Comparison of ENCODE assay signal across 19 cellular contexts in genomic region chr10:133045556-133046483, GRCh38. TPM values are rescaled to one million over a fixed set of nuclear protein-coding genes. Genes with fewer than 3 reads are reported as not detected.
"Had no signal": no experiment of that assay in that cellular context is flagged by ENCODE, and none has a peak within 500 bp of the region (broad histone marks: within the 10 kb centered on the region; RNA-seq: fewer than 3 reads in every experiment).

No MANE protein-coding gene starts in this region.

- ATAC-seq: activated T-cell treated with anti-CD3 and anti-CD28 coated beads, Interleukin-2, amount 50 U/mL, for 4 hours; esophagus mucosa; left lobe of liver had no signal

- H3K4me1 ChIP-seq: adrenal gland, transverse colon had no signal

- FAIRE-seq: colon, endometrium, small intestine had no signal

- H3K36me3 ChIP-seq: adrenal gland, transverse colon had no signal

- H3K27ac ChIP-seq: adrenal gland, transverse colon had no signal

- H3K9me3 ChIP-seq: adrenal gland, transverse colon had no signal

- H3K27me3 Mint-ChIP-seq: activated CD4-positive, alpha-beta memory T cell treated with anti-CD3 and anti-CD28 coated beads for 36 hours had no signal

- H3K36me3 Mint-ChIP-seq: activated CD4-positive, alpha-beta memory T cell treated with anti-CD3 and anti-CD28 coated beads for 36 hours; activated naive CD4-positive, alpha-beta T cell treated with anti-CD3 and anti-CD28 coated beads, Interleukin-2, amount 50 U/mL, for 24 hours had no signal

- H3K9me3 Mint-ChIP-seq: activated CD4-positive, alpha-beta memory T cell treated with anti-CD3 and anti-CD28 coated beads for 36 hours; activated naive CD4-positive, alpha-beta T cell treated with anti-CD3 and anti-CD28 coated beads, Interleukin-2, amount 50 U/mL, for 24 hours; activated T-cell treated with anti-CD3 and anti-CD28 coated beads, Interleukin-2, amount 50 U/mL, for 4 hours had no signal

- H3K4me3 ChIP-seq: adrenal gland, transverse colon had no signal

- DNase-seq: activated CD4-positive, alpha-beta memory T cell treated with anti-CD3 and anti-CD28 coated beads for 36 hours; activated effector memory CD4-positive, alpha-beta T cell treated with anti-CD3 and anti-CD28 coated beads, Interleukin-2, amount 50 U/mL, for 16 hours; activated T-cell treated with anti-CD3 and anti-CD28 coated beads, Interleukin-2, amount 50 U/mL, for 4 hours; adrenal gland; caudate nucleus; islet precursor cell; posterior cingulate gyrus; small intestine; stimulated activated CD4-positive, alpha-beta T cell treated with anti-CD3 and anti-CD28 coated beads, Interleukin-4, amount 100 ng/mL, for 24 hours; stimulated activated naive CD4-positive, alpha-beta T cell; substantia nigra; T-helper 1 cell; T1000; transverse colon had no signal

- H3K4me1 Mint-ChIP-seq: activated naive CD4-positive, alpha-beta T cell treated with anti-CD3 and anti-CD28 coated beads, Interleukin-2, amount 50 U/mL, for 24 hours had no signal

- H3K4me3 Mint-ChIP-seq: activated CD4-positive, alpha-beta memory T cell treated with anti-CD3 and anti-CD28 coated beads for 36 hours; activated naive CD4-positive, alpha-beta T cell treated with anti-CD3 and anti-CD28 coated beads, Interleukin-2, amount 50 U/mL, for 24 hours; activated T-cell treated with anti-CD3 and anti-CD28 coated beads, Interleukin-2, amount 50 U/mL, for 4 hours had no signal

- H3K27ac Mint-ChIP-seq: activated CD4-positive, alpha-beta memory T cell treated with anti-CD3 and anti-CD28 coated beads for 36 hours; activated naive CD4-positive, alpha-beta T cell treated with anti-CD3 and anti-CD28 coated beads, Interleukin-2, amount 50 U/mL, for 24 hours had no signal

RNA-seq across cellular contexts. Expression of gene ADGRA1, which starts 41.9 kb away (rescaled TPM):
- total RNA-seq: activated CD4-positive, alpha-beta memory T cell treated with anti-CD3 and anti-CD28 coated beads for 36 hours; activated T-cell treated with anti-CD3 and anti-CD28 coated beads, Interleukin-2, amount 50 U/mL, for 4 hours; esophagus mucosa had no signal
